In genomic region chr3:119034256-119035013, GRCh38 we compare ENCODE assay signal across 8 cellular contexts. TPM values are rescaled to one million over a fixed set of nuclear protein-coding genes. Genes with fewer than 3 reads are reported as not detected.
DNase-seq lines count a peak whose midpoint lies in the region; ATAC-seq and TF ChIP-seq lines count a peak whose summit lies in the region.

IGSF11 (minus strand) TSS chr3:119034846; CDS start chr3:119034582, 264 bp downstream.

- no peak within 1 kb of the TSS for H3K27ac Mint-ChIP-seq in IgD-negative memory B cell
- H3K27ac Mint-ChIP-seq in activated naive CD8-positive, alpha-beta T cell: no peak within 1 kb of the TSS
- H3K27ac Mint-ChIP-seq in type B pancreatic cell: peak within 1 kb of the TSS; percentile 50

- peaks cover 31% of the 10 kb centered on the region for H3K27me3 Mint-ChIP-seq in IgD-negative memory B cell
- peaks cover 11% of the 10 kb centered on the region for H3K27me3 Mint-ChIP-seq in activated naive CD8-positive, alpha-beta T cell
- H3K27me3 Mint-ChIP-seq in type B pancreatic cell: peaks cover 67% of the 10 kb centered on the region

- peak; percentile 62 for TF ChIP-seq RAD21 in SK-N-SH (IDR thresholded peaks at IDR 0.05; ENCODE audit: low read length)

- H3K79me2 ChIP-seq in SK-N-SH (ENCODE audit: insufficient read depth): no peaks in the 10 kb centered on the region

- H3K4me2 ChIP-seq in SK-N-SH: peak within 1 kb of the TSS; percentile 97

- no peaks in the 10 kb centered on the region for H3K36me3 ChIP-seq in SK-N-SH (replicated peaks in 1 of 2; ENCODE audit: control insufficient read depth in 1 of 2, insufficient read depth in 2 of 2, low read length in 1 of 2)

- peak; percentile 87 for DNase-seq in DMS53 (lab: John Stamatoyannopoulos, UW)
- peak; percentile 96 for DNase-seq in SK-N-SH
- peak; percentile 77 for DNase-seq in cardiac septum (ENCODE audit: low spot score)
- peak; percentile 82 for DNase-seq in posterior vena cava (ENCODE audit: low spot score)
- DNase-seq in type B pancreatic cell (ENCODE audit: extremely low spot score, unreplicated experiment): peak; percentile 78

- peak within 1 kb of the TSS; percentile 73; the same call in 1 of the 2 replicates for H2AFZ ChIP-seq in SK-N-SH (ENCODE audit: low read depth)

- H3K4me3 ChIP-seq in SK-N-SH (ENCODE audit: low read depth in 2 of 2, low read length in 1 of 2): peak within 1 kb of the TSS; percentile 60 to 69

- H4K20me1 ChIP-seq in SK-N-SH (ENCODE audit: insufficient read depth): no peaks in the 10 kb centered on the region

- H3K9me3 ChIP-seq in SK-N-SH: no peaks in the 10 kb centered on the region

- no peaks in the 10 kb centered on the region for H3K9me3 Mint-ChIP-seq in IgD-negative memory B cell
- H3K9me3 Mint-ChIP-seq in activated naive CD8-positive, alpha-beta T cell (ENCODE audit: low read depth): no peaks in the 10 kb centered on the region
- H3K9me3 Mint-ChIP-seq in type B pancreatic cell: no peaks in the 10 kb centered on the region

- H3K4me1 ChIP-seq in SK-N-SH (ENCODE audit: control insufficient read depth in 1 of 2, insufficient read depth in 2 of 2, low read depth in 1 of 2, low read length in 1 of 2): no peaks in the 10 kb centered on the region; a peak in 1 of 4 replicates

- POLR2A ChIA-PET in SK-N-SH (lab: Yijun Ruan, JAX): interaction anchor here (1.0 to 1.4 kb wide), 4 partner anchors 14 to 152 kb away, joined by 3 to 4 read pairs (median 4); no protein-coding TSS in a partner anchor

- TF ChIP-seq CTCF in SK-N-SH (IDR thresholded peaks at IDR 0.05): peak; percentile 54
- TF ChIP-seq CTCF in type B pancreatic cell (conservative IDR thresholded peaks at IDR 0.05): peak; percentile 67

- H3K9me2 ChIP-seq in SK-N-SH: no peaks in the 10 kb centered on the region

- H3K36me3 Mint-ChIP-seq in IgD-negative memory B cell (no peaks in the 10 kb centered on the region), type B pancreatic cell (no peaks in the 10 kb centered on the region)
- no peaks in the 10 kb centered on the region for H3K36me3 Mint-ChIP-seq in activated naive CD8-positive, alpha-beta T cell

- ATAC-seq in GM21528 (IDR thresholded peaks at IDR 0.05; ENCODE audit: low FRiP score, unreplicated experiment): peak; percentile 97

- no peak for TF ChIP-seq EP300 in SK-N-SH (IDR thresholded peaks at IDR 0.05; ENCODE audit: borderline replicate concordance in 1 of 2, low read depth in 1 of 2, low read length in 1 of 2)

- peaks cover 2 to 8% (median 5%) of the 10 kb centered on the region in 3 donors for H3K4me1 Mint-ChIP-seq in IgD-negative memory B cell
- H3K4me1 Mint-ChIP-seq in activated naive CD8-positive, alpha-beta T cell (ENCODE audit: low read depth): peaks cover 12% of the 10 kb centered on the region
- no peaks in the 10 kb centered on the region for H3K4me1 Mint-ChIP-seq in type B pancreatic cell (ENCODE audit: unreplicated experiment)

- intact Hi-C loops in cardiac septum (cut with DNase I): loop anchor here (1.0 to 5.0 kb wide), 3 partner anchors 64 to 150 kb away; no protein-coding TSS in a partner anchor
- intact Hi-C loops in posterior vena cava (cut with DNase I): loop anchor here in 1 of 2 donors (10.0 kb wide), 1 partner anchor 150 kb away; no protein-coding TSS in a partner anchor

- H3F3A ChIP-seq in SK-N-SH (replicated peaks; ENCODE audit: insufficient read depth): no peaks in the 10 kb centered on the region

- WGBS in SK-N-SH (ENCODE audit: low lambda C conversion rate): under 1% methylated on average over 40 of the region's 80 CpGs

- peak within 1 kb of the TSS; percentile 83 to 92 (median 90) for H3K4me3 Mint-ChIP-seq in IgD-negative memory B cell
- H3K4me3 Mint-ChIP-seq in activated naive CD8-positive, alpha-beta T cell: peak within 1 kb of the TSS; percentile 87
- H3K4me3 Mint-ChIP-seq in type B pancreatic cell: peak within 1 kb of the TSS; percentile 95

- peaks cover 27% of the 10 kb centered on the region for H3K27me3 ChIP-seq in SK-N-SH (ENCODE audit: insufficient read depth)

- CTCF ChIA-PET in SK-N-SH (lab: Yijun Ruan, JAX): interaction anchor here (0.6 to 12.0 kb wide), 57 partner anchors 9 to 646 kb away, joined by 3 to 432 read pairs (median 5); no protein-coding TSS in a partner anchor

- no peak within 1 kb of the TSS for H3K9ac ChIP-seq in SK-N-SH

- no peak within 1 kb of the TSS for H3K27ac ChIP-seq in SK-N-SH (ENCODE audit: low read depth in 2 of 2, low read length in 1 of 2)

TF ChIP-seq in SK-N-SH, 30 proteins besides CTCF, POLR2A, EP300 and RAD21:
- TF ChIP-seq MXI1 (IDR thresholded peaks at IDR 0.05; ENCODE audit: low read depth, low read length) (peak; percentile 66; the same call in 1 of the 2 replicates), NRF1 (IDR thresholded peaks at IDR 0.05; ENCODE audit: low read depth, low read length) (no peak; the same call in 1 of the 2 replicates), USF2 (IDR thresholded peaks at IDR 0.05; ENCODE audit: borderline replicate concordance, low read depth, low read length) (no peak), SMC3 (IDR thresholded peaks at IDR 0.05; ENCODE audit: low read depth, low read length) (peak; percentile 80)

RNA-seq across cellular contexts. Expression of gene IGSF11, which starts in this region (rescaled TPM):
- not detected for polyA plus RNA-seq in IgD-negative memory B cell
- 0.07 and 0.08 TPM in 2 replicates for polyA plus RNA-seq in SK-N-SH (2012; rRNA removed)
- 0.08 and 0.13 TPM in 2 replicates for polyA plus RNA-seq in SK-N-SH (2012; cell fraction: cytosol; rRNA removed)
- polyA plus RNA-seq in SK-N-SH (2012; cell fraction: nucleus; rRNA removed): 0.15 and 0.27 TPM in 2 replicates
- 1.8 TPM for total RNA-seq in cardiac septum
- total RNA-seq in posterior vena cava: under 1 TPM; 0.46 to 0.57 TPM
- 2.3 and 2.4 TPM in 2 replicates for total RNA-seq in type B pancreatic cell (ENCODE audit: low replicate concordance)

Comparison
In these comparisons a context has a peak if more than half of its experiments do, and no peak if none do; other contexts are left out.
1. Peak in DNase-seq, H3K4me3 ChIP-seq and H3K4me2 ChIP-seq in SK-N-SH; RNA of the gene not detected or under 1 TPM.
2. Peak in DNase-seq in posterior vena cava; RNA of the gene not detected or under 1 TPM.